Comparison of ENCODE assay signal across 15 cellular contexts in the genomic region with DNA sequence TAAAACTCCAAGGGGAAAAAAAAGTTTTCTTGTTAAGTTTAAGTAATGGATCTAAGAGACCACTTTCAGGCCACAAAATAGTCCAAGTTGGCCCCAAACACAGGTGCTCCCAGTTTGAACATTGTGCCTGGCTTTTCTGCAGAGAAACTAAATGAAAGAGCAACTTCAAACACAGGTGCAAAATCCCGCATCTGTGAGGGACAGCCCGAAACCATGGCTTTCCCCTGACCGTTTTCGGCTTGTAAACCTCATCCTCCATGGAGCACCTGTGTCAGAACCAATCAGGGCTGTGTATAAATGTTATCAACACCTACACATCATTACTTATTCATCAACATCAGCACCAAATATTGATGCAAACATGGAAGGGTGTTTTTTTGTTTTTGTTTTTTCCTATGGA.
"Had no signal": no experiment of that assay in that cellular context is flagged by ENCODE, and none has a peak within 500 bp of the region (broad histone marks: within the 10 kb centered on the region; RNA-seq: fewer than 3 reads in every experiment).

No MANE protein-coding gene starts in this region.

- H3K36me3 ChIP-seq: MG63 had no signal

- H3K9me3 ChIP-seq: MG63 had no signal

- H3K4me3 ChIP-seq: MG63 had no signal

- DNase-seq: Karpas-422, KBM-7, MG63, NCI-H1092 treated with DMSO at 0.1 percent for 48 hours, NCI-H1436 treated with DMSO at 0.1 percent for 48 hours, NCI-H1694, NCI-H187 treated with DMSO at 0.1 percent for 48 hours, NCI-H2029 treated with DMSO at 0.1 percent for 48 hours, NCI-H2227 treated with DMSO at 0.1 percent for 48 hours, NCI-H524, Right ventricle myocardium superior, RPMI8226, SIG-M5, T-helper 2 cell had no signal

- ATAC-seq: SK-N-SH treated with all-trans-retinoic acid at 6 μM for 48 hours had no signal
